ENCODE assay signal across 10 cellular contexts in genomic region chr3:53243165-53243564, GRCh38. TPM values are rescaled to one million over a fixed set of nuclear protein-coding genes. Genes with fewer than 3 reads are reported as not detected.
DNase-seq lines count a peak whose midpoint lies in the region; ATAC-seq and TF ChIP-seq lines count a peak whose summit lies in the region.
"Had no signal": no experiment of that assay in that cellular context is flagged by ENCODE, and none has a peak within 500 bp of the region (broad histone marks: within the 10 kb centered on the region; RNA-seq: fewer than 3 reads in every experiment).

No MANE protein-coding gene starts in this region.

- no peak overlapping the region for H3K4me3 ChIP-seq in SK-N-SH (ENCODE audit: low read depth in 2 of 2, low read length in 1 of 2)
- H3K4me3 ChIP-seq in fibroblast of villous mesenchyme (ENCODE audit: low read depth, low read length) = no peak overlapping the region
- H3K4me3 ChIP-seq: SJCRH30 had no signal

- no peak for TF ChIP-seq RAD21 in SK-N-SH (IDR thresholded peaks at IDR 0.05; ENCODE audit: low read length)

- intact Hi-C loops in activated T-helper 1 cell treated with anti-CD3 and anti-CD28 coated beads, Interleukin-12 subunit alpha, Interleukin-12 subunit beta, Interleukin-2, Interleukin-4 antibody, amounts not matched to agents 30 ng/mL and 10 ng/mL and 1 ng/mL, durations not matched to agents 14 hours and 24 hours and 36 hours (cut with micrococcal nuclease) = no loop called here

- WGBS in SK-N-SH (ENCODE audit: low lambda C conversion rate) = 91% methylated on average over 6 of the region's 14 CpGs

- H3K36me3 Mint-ChIP-seq in activated T-helper 1 cell treated with anti-CD3 and anti-CD28 coated beads, Interleukin-12 subunit alpha, Interleukin-12 subunit beta, Interleukin-2, Interleukin-4 antibody, amounts not matched to agents 30 ng/mL and 10 ng/mL and 1 ng/mL, durations not matched to agents 14 hours and 24 hours and 36 hours (ENCODE audit: low read depth) = peaks cover 23% of the 10 kb centered on the region

- POLR2A ChIA-PET in SK-N-SH (lab: Yijun Ruan, JAX) = no interaction called here

- TF ChIP-seq CTCF in SK-N-SH (IDR thresholded peaks at IDR 0.05) (no peak), fibroblast of villous mesenchyme (IDR thresholded peaks at IDR 0.05; ENCODE audit: insufficient read depth, low read depth, low read length) (no peak)

- TF ChIP-seq EP300 in SK-N-SH (IDR thresholded peaks at IDR 0.05; ENCODE audit: borderline replicate concordance in 1 of 2, low read depth in 1 of 2, low read length in 1 of 2) = no peak

- no peaks in the 10 kb centered on the region for H3K9me2 ChIP-seq in SK-N-SH

- H3K4me3 Mint-ChIP-seq in activated T-helper 1 cell treated with anti-CD3 and anti-CD28 coated beads, Interleukin-12 subunit alpha, Interleukin-12 subunit beta, Interleukin-2, Interleukin-4 antibody, amounts not matched to agents 30 ng/mL and 10 ng/mL and 1 ng/mL, durations not matched to agents 14 hours and 24 hours and 36 hours = no peak overlapping the region

- no peak overlapping the region for H3K27ac ChIP-seq in SK-N-SH (ENCODE audit: low read depth in 2 of 2, low read length in 1 of 2)
- H3K27ac ChIP-seq: SJCRH30 had no signal

- CTCF ChIA-PET in SK-N-SH (lab: Yijun Ruan, JAX) = no interaction called here

- no peaks in the 10 kb centered on the region for H3K9me3 ChIP-seq in SK-N-SH
- H3K9me3 ChIP-seq: SJCRH30 had no signal

- H3K4me1 ChIP-seq in SK-N-SH (ENCODE audit: control insufficient read depth in 1 of 2, insufficient read depth in 2 of 2, low read depth in 1 of 2, low read length in 1 of 2) = peaks cover 8 to 23% of the 10 kb centered on the region in 2 experiments; a peak in 3 of 4 replicates
- H3K4me1 ChIP-seq: SJCRH30 had no signal

- H3K36me3 ChIP-seq in SK-N-SH (replicated peaks in 1 of 2; ENCODE audit: control insufficient read depth in 1 of 2, insufficient read depth in 2 of 2, low read length in 1 of 2) = peaks cover 32 to 36% of the 10 kb centered on the region in 2 experiments

- H4K20me1 ChIP-seq in SK-N-SH (ENCODE audit: insufficient read depth) = peaks cover 74% of the 10 kb centered on the region

- peaks cover 27% of the 10 kb centered on the region for H3F3A ChIP-seq in SK-N-SH (replicated peaks; ENCODE audit: insufficient read depth)

- H2AFZ ChIP-seq in SK-N-SH (ENCODE audit: low read depth) = no peak overlapping the region

- H3K4me2 ChIP-seq in SK-N-SH = no peak overlapping the region

- H3K27me3 Mint-ChIP-seq in activated T-helper 1 cell treated with anti-CD3 and anti-CD28 coated beads, Interleukin-12 subunit alpha, Interleukin-12 subunit beta, Interleukin-2, Interleukin-4 antibody, amounts not matched to agents 30 ng/mL and 10 ng/mL and 1 ng/mL, durations not matched to agents 14 hours and 24 hours and 36 hours (ENCODE audit: insufficient read depth) = no peaks in the 10 kb centered on the region

- peaks cover 84% of the 10 kb centered on the region for H3K79me2 ChIP-seq in SK-N-SH (ENCODE audit: insufficient read depth)

- no peak overlapping the region for H3K9ac ChIP-seq in SK-N-SH

- no peak for ATAC-seq in GM18873 (IDR thresholded peaks at IDR 0.05; ENCODE audit: low FRiP score, unreplicated experiment)
- ATAC-seq in HG03432 (IDR thresholded peaks at IDR 0.05; ENCODE audit: unreplicated experiment) = no peak

- H3K27ac Mint-ChIP-seq in activated T-helper 1 cell treated with anti-CD3 and anti-CD28 coated beads, Interleukin-12 subunit alpha, Interleukin-12 subunit beta, Interleukin-2, Interleukin-4 antibody, amounts not matched to agents 30 ng/mL and 10 ng/mL and 1 ng/mL, durations not matched to agents 14 hours and 24 hours and 36 hours = no peak overlapping the region

- H3K27me3 ChIP-seq in SK-N-SH (ENCODE audit: insufficient read depth) = no peaks in the 10 kb centered on the region
- H3K27me3 ChIP-seq: SJCRH30 had no signal

- H3K9me3 Mint-ChIP-seq in activated T-helper 1 cell treated with anti-CD3 and anti-CD28 coated beads, Interleukin-12 subunit alpha, Interleukin-12 subunit beta, Interleukin-2, Interleukin-4 antibody, amounts not matched to agents 30 ng/mL and 10 ng/mL and 1 ng/mL, durations not matched to agents 14 hours and 24 hours and 36 hours = no peaks in the 10 kb centered on the region

- peaks cover 17% of the 10 kb centered on the region for H3K4me1 Mint-ChIP-seq in activated T-helper 1 cell treated with anti-CD3 and anti-CD28 coated beads, Interleukin-12 subunit alpha, Interleukin-12 subunit beta, Interleukin-2, Interleukin-4 antibody, amounts not matched to agents 30 ng/mL and 10 ng/mL and 1 ng/mL, durations not matched to agents 14 hours and 24 hours and 36 hours (ENCODE audit: low read depth)

- DNase-seq in ELR (ENCODE audit: low read depth) = peak; percentile 56
- DNase-seq in SK-N-SH = peak; percentile 47
- peak; percentile 56 for DNase-seq in fibroblast of villous mesenchyme (ENCODE audit: low read depth)
- DNase-seq in retina = peak; percentile 71
- no peak for DNase-seq in NK-92 treated with Interleukin-12 subunit alpha and Interleukin-12 subunit beta, amount 100 ng/mL, for 24 hours (lab: John Stamatoyannopoulos, UW)
- no peak for DNase-seq in activated T-helper 1 cell treated with anti-CD3 and anti-CD28 coated beads, Interleukin-12 subunit alpha, Interleukin-12 subunit beta, Interleukin-2, Interleukin-4 antibody, amounts not matched to agents 30 ng/mL and 10 ng/mL and 1 ng/mL, durations not matched to agents 14 hours and 24 hours and 36 hours (ENCODE audit: low spot score)
- DNase-seq: activated gamma-delta T cell, SJCRH30 had no signal

TF ChIP-seq in SK-N-SH, 30 proteins besides CTCF, POLR2A, EP300 and RAD21:
- TF ChIP-seq ZBTB33 (IDR thresholded peaks at IDR 0.05; ENCODE audit: borderline replicate concordance, low read depth) (no peak), MAX (IDR thresholded peaks at IDR 0.05; ENCODE audit: low read depth) (0 out of 2 replicates have a peak, but pooled peaks have one; percentile 34)

RNA-seq across cellular contexts. Expression of gene TKT, which starts 12.7 kb away (rescaled TPM):
- polyA plus RNA-seq in SK-N-SH (2012; rRNA removed) = 119 and 144 TPM in 2 replicates
- 70.5 and 99.2 TPM in 2 replicates for polyA plus RNA-seq in SK-N-SH (2012; cell fraction: cytosol; rRNA removed)
- 178 and 225 TPM in 2 replicates for polyA plus RNA-seq in SK-N-SH (2012; cell fraction: nucleus; rRNA removed)
- 483 and 591 TPM in 2 replicates for total RNA-seq in fibroblast of villous mesenchyme
- 332 and 351 TPM in 2 replicates for total RNA-seq in activated T-helper 1 cell treated with anti-CD3 and anti-CD28 coated beads, Interleukin-12 subunit alpha, Interleukin-12 subunit beta, Interleukin-2, Interleukin-4 antibody, amounts not matched to agents 30 ng/mL and 10 ng/mL and 1 ng/mL, durations not matched to agents 14 hours and 24 hours and 36 hours

Comparison
In these comparisons a context has a peak if more than half of its experiments do, and no peak if none do; other contexts are left out.
1. DNase-seq: peak in ELR (single experiment), SK-N-SH (single experiment), fibroblast of villous mesenchyme (single experiment) and retina (single experiment); none in NK-92 treated with Interleukin-12 subunit alpha and Interleukin-12 subunit beta, amount 100 ng/mL, for 24 hours (single experiment) and activated T-helper 1 cell treated with anti-CD3 and anti-CD28 coated beads, Interleukin-12 subunit alpha, Interleukin-12 subunit beta, Interleukin-2, Interleukin-4 antibody, amounts not matched to agents 30 ng/mL and 10 ng/mL and 1 ng/mL, durations not matched to agents 14 hours and 24 hours and 36 hours (single experiment).